Comparison of ENCODE assay signal across 7 cellular contexts in genomic region chr10:113853577-113854018, GRCh38. TPM values are rescaled to one million over a fixed set of nuclear protein-coding genes. Genes with fewer than 3 reads are reported as not detected.
DNase-seq lines count a peak whose midpoint lies in the region; ATAC-seq and TF ChIP-seq lines count a peak whose summit lies in the region.

No MANE protein-coding gene starts in this region.

- H3K4me1 Mint-ChIP-seq in HFFc6 (ENCODE audit: low read depth): peaks cover 42% of the 10 kb centered on the region

- no peaks in the 10 kb centered on the region for H3K9me3 Mint-ChIP-seq in HFFc6

- H3K4me3 ChIP-seq in heart right ventricle: peak overlapping the region; percentile 74 to 99 (median 90)
- H3K4me3 ChIP-seq in sigmoid colon: peak overlapping the region; percentile 64 to 84 (median 76)

- H3K27me3 Mint-ChIP-seq in HFFc6 (ENCODE audit: insufficient read depth): peaks cover 4% of the 10 kb centered on the region; the same call in 1 of the 2 replicates

- H3K4me1 ChIP-seq in heart right ventricle (peaks cover 0 to 66% (median 51%) of the 10 kb centered on the region in 9 donors), sigmoid colon (peaks cover 0 to 63% (median 39%) of the 10 kb centered on the region in 4 donors)

- intact Hi-C loops in heart right ventricle (cut with DNase I) (loop anchor here in 5 of 10 donors (1.0 to 10.0 kb wide), 4 partner anchors 16 to 249 kb away; partner anchors contain the start of gene ADRB1 (in 3 of the 5)), sigmoid colon (cut with DNase I) (loop anchor here (2.0 to 5.0 kb wide), 3 partner anchors 53 to 171 kb away; no protein-coding TSS in a partner anchor)

- 16 to 18% methylated on average over 10 of the region's 10 CpGs for WGBS in heart right ventricle, 2 donors
- 5 to 18% methylated on average over 10 of the region's 10 CpGs for WGBS in sigmoid colon, 2 donors

- ATAC-seq in heart right ventricle: peak in 7 of 8 donors; percentile 44 to 64 (median 50)
- no peak for ATAC-seq in GM21825 (IDR thresholded peaks at IDR 0.05; ENCODE audit: unreplicated experiment)

- peak overlapping the region; percentile 97 for H3K27ac Mint-ChIP-seq in HFFc6

- H3K36me3 ChIP-seq in heart right ventricle (peaks cover 0 to 17% (median 0%) of the 10 kb centered on the region in 9 donors), sigmoid colon (peaks cover 0 to 2% (median 0%) of the 10 kb centered on the region in 4 donors)

- TF ChIP-seq CTCF in HFFc6 (IDR thresholded peaks at IDR 0.05): no peak
- TF ChIP-seq CTCF in VCaP (conservative IDR thresholded peaks at IDR 0.05): no peak
- no peak for TF ChIP-seq CTCF in heart right ventricle (IDR thresholded peaks at IDR 0.05)
- TF ChIP-seq CTCF in sigmoid colon (IDR thresholded peaks at IDR 0.05): no peak

- no peak for TF ChIP-seq EP300 in sigmoid colon (IDR thresholded peaks at IDR 0.05)

- DNase-seq in HFFc6: no peak
- DNase-seq in heart right ventricle: no peak
- DNase-seq in sigmoid colon: no peak
- no peak for DNase-seq in NAMALWA (ENCODE audit: low spot score)
- no peak for DNase-seq in COLO668 (lab: John Stamatoyannopoulos, UW; ENCODE audit: unreplicated experiment)

- H3K27me3 ChIP-seq in heart right ventricle (no peaks in the 10 kb centered on the region), sigmoid colon (no peaks in the 10 kb centered on the region)

- no peaks in the 10 kb centered on the region for H3K36me3 Mint-ChIP-seq in HFFc6 (ENCODE audit: low read depth)

- no peak for TF ChIP-seq POLR2A in sigmoid colon (IDR thresholded peaks at IDR 0.05)

- peak overlapping the region; percentile 97 for H3K27ac ChIP-seq in VCaP
- peak overlapping the region; percentile 81 to 97 (median 96) for H3K27ac ChIP-seq in heart right ventricle
- H3K27ac ChIP-seq in sigmoid colon: peak overlapping the region; percentile 84 to 91 (median 88)

- H3K9me3 ChIP-seq in heart right ventricle: no peaks in the 10 kb centered on the region
- H3K9me3 ChIP-seq in sigmoid colon: no peaks in the 10 kb centered on the region

- H3K4me3 Mint-ChIP-seq in HFFc6: peak overlapping the region; percentile 91

RNA-seq across cellular contexts. Expression of gene DCLRE1A, which starts 0.3 kb away (rescaled TPM):
- total RNA-seq in HFFc6 (2021; fragmentation: NEBNext Ultra II Directional; extraction: Animal tissue kit (Norgen Biotek cat#: 25700)): 1 to 10 TPM; 4.9 to 6.1 (median 5.4) TPM
- total RNA-seq in heart right ventricle (1 to 10 TPM; 4.6 to 7.5 (median 5.7) TPM), sigmoid colon (1 to 10 TPM; 4.8 to 7.5 (median 4.9) TPM)
- polyA plus RNA-seq in heart right ventricle (1 to 10 TPM; 3.3 to 3.9 TPM), sigmoid colon (1 to 10 TPM; 3.0 to 4.1 (median 3.5) TPM)

RNA-seq across cellular contexts. Expression of gene NHLRC2, which starts 0.9 kb away (rescaled TPM):
- total RNA-seq in HFFc6 (2021; fragmentation: NEBNext Ultra II Directional; extraction: Animal tissue kit (Norgen Biotek cat#: 25700)): 10 to 100 TPM; 24.0 to 27.4 (median 25.9) TPM
- 10 to 100 TPM; 58.0 to 98.0 (median 72.0) TPM for total RNA-seq in heart right ventricle
- 10 to 100 TPM in 1 of 2 donors, 1 to 10 TPM in 1; 6.7 to 22.8 TPM for polyA plus RNA-seq in heart right ventricle
- 10 to 100 TPM; 31.0 to 67.8 (median 41.3) TPM for total RNA-seq in sigmoid colon
- 1 to 10 TPM; 2.4 to 4.9 (median 2.5) TPM for polyA plus RNA-seq in sigmoid colon
